ENCODE assay signal across 9 cellular contexts in the genomic region with DNA sequence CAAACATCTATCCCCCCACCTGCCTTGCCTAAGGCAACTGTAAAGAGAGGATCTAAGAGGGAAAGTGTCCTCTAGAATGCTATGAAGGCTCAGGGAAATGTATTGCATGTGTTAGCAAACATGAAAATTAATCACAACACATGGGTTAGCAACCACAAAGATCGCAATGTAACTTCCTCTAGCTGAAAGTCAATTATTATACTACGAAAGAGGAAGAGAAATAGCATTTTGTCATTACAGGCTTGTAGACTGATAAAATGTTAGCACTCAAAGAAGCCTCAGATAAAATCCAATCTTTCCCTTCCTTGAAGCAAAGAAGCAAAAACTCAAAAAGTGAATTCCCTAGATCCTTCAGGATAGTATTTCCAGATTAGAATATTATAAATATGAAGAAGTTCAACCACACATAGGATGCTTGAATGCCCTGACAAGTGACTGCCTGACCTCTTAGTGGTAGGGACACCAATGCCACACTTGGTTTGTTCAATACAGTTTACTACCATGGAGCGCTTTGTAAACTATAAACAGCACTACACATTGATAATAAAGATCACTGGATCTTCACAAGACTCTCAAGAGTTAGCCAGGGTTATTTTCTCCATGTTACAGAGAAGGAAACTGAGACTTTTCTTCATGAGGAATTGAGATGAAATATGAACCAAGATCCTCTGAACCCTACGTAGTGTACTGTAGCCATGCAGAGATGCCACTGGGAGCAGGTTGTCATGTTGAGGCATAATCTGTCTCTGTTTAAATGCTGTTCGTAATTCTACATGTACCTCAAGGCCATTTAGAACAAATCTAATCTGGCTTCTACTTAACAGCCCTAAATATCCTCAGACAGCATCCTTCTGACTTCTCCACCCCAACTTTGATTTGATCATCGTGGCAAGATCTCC.
DNase-seq lines count a peak whose midpoint lies in the region; ATAC-seq, FAIRE-seq and TF ChIP-seq lines count a peak whose summit lies in the region.
"Had no signal": no experiment of that assay in that cellular context is flagged by ENCODE, and none has a peak within 500 bp of the region (broad histone marks: within the 10 kb centered on the region; RNA-seq: fewer than 3 reads in every experiment).

No MANE protein-coding gene starts in this region.

- POLR2A ChIA-PET in HepG2 (lab: Yijun Ruan, JAX), result interaction anchor here (0.9 kb wide), 1 partner anchor 36 kb away, joined by 4 read pairs; no protein-coding TSS in a partner anchor

- H3K9me3 Mint-ChIP-seq in Calu3 (ENCODE audit: low read depth, unreplicated experiment), result no peaks in the 10 kb centered on the region

- TF ChIP-seq POLR2A in H54 (IDR thresholded peaks at IDR 0.05; ENCODE audit: low read depth, low read length) (no peak), HepG2 (IDR thresholded peaks at IDR 0.05; ENCODE audit: insufficient read depth in 1 of 2, low read depth in 2 of 2, low read length in 2 of 2) (no peak)

- no peaks in the 10 kb centered on the region; a peak in 1 of 5 replicates for H3K36me3 ChIP-seq in HepG2 (replicated peaks in 1 of 2; ENCODE audit: control insufficient read depth in 1 of 2, insufficient read depth in 2 of 2, low read length in 2 of 2)

- H3K79me2 ChIP-seq in HepG2 (ENCODE audit: insufficient read depth, low read length), result peaks cover 91% of the 10 kb centered on the region

- no peaks in the 10 kb centered on the region for H3K36me3 Mint-ChIP-seq in Calu3 (ENCODE audit: insufficient read depth, unreplicated experiment)

- H3K27ac ChIP-seq in HL-60 (replicated peaks), result no peak overlapping the region; the same call in 1 of the 2 replicates
- H3K27ac ChIP-seq in HepG2 (ENCODE audit: extremely low read length, insufficient read depth, low read length), result peak overlapping the region; percentile 52

- H3K27me3 ChIP-seq in HL-60 (ENCODE audit: insufficient read depth, poor library complexity, severe bottlenecking), result no peaks in the 10 kb centered on the region
- no peaks in the 10 kb centered on the region for H3K27me3 ChIP-seq in HepG2 (ENCODE audit: control insufficient read depth in 1 of 2, insufficient read depth in 2 of 2, low read length in 2 of 2)
- H3K27me3 ChIP-seq: dorsolateral prefrontal cortex had no signal

- H3K4me1 ChIP-seq in HepG2 (ENCODE audit: insufficient read depth, low read length), result peaks cover 99% of the 10 kb centered on the region

- BruUV-seq in HepG2 (replicated peaks; lab: Mats Ljungman, UMichigan), result no TSS peak
- no TSS peak for BruUV-seq in Calu3 (replicated peaks; lab: Mats Ljungman, UMichigan)

- TF ChIP-seq RAD21 in HepG2 (CRISPR knock-in tag; IDR thresholded peaks at IDR 0.05), result no peak

- H3K4me3 Mint-ChIP-seq in Calu3 (ENCODE audit: low read depth, unreplicated experiment), result no peak overlapping the region

- FAIRE-seq in H54 (lab: Jason Lieb, UNC) (peak; percentile 43), HepG2 (lab: Jason Lieb, UNC) (no peak)

- CTCF ChIA-PET in HepG2 (lab: Yijun Ruan, JAX; ENCODE audit: low intra/inter-chr PET ratio, low total read pairs), result no interaction called here
- CTCF ChIA-PET in Calu3 (lab: Charles Lee), result interaction anchor here (0.5 kb wide), 1 partner anchor 31 kb away, joined by 3 read pairs; no protein-coding TSS in a partner anchor

- WGBS in HepG2 (ENCODE audit: low lambda C conversion rate), result 97% methylated on average over 6 of the region's 6 CpGs

- H3K4me3 ChIP-seq in HL-60 (replicated peaks; ENCODE audit: insufficient read depth, low read length) (no peak overlapping the region), HepG2 (replicated peaks in 1 of 3; ENCODE audit: insufficient read depth in 1 of 3, low read depth in 2 of 3, low read length in 3 of 3) (no peak overlapping the region)
- H3K4me3 ChIP-seq: dorsolateral prefrontal cortex had no signal

- no peaks in the 10 kb centered on the region for H4K20me1 ChIP-seq in HepG2 (ENCODE audit: insufficient read depth, low read length)

- no peaks in the 10 kb centered on the region for H3K27me3 Mint-ChIP-seq in Calu3 (ENCODE audit: unreplicated experiment)

- no peak overlapping the region for H3K4me2 ChIP-seq in HepG2 (ENCODE audit: low read depth, low read length)

- H3K9me3 ChIP-seq in HepG2 (ENCODE audit: low read length), result no peaks in the 10 kb centered on the region

- intact Hi-C loops in HepG2 (cut with micrococcal nuclease; ENCODE audit: unreplicated experiment), result loop anchor here (10.0 kb wide), 1 partner anchor 103 kb away; a partner anchor contains a TSS
- intact Hi-C loops in Calu3 (cut with micrococcal nuclease; ENCODE audit: unreplicated experiment), result loop anchor here (5.0 kb wide), 1 partner anchor 90 kb away; no protein-coding TSS in a partner anchor

- H3K9ac ChIP-seq in HepG2 (ENCODE audit: insufficient read depth, low read depth, low read length), result no peak overlapping the region

- H3K27ac Mint-ChIP-seq in Calu3 (ENCODE audit: unreplicated experiment), result no peak overlapping the region

- TF ChIP-seq EP300 in HepG2 (IDR thresholded peaks at IDR 0.05; ENCODE audit: low read depth in 2 of 2, low read length in 2 of 2) (no peak), HepG2 (CRISPR knock-in tag; IDR thresholded peaks at IDR 0.05; ENCODE audit: borderline replicate concordance) (no peak)

- in situ Hi-C loops in HepG2 (cut with HindIII; ENCODE audit: extremely low pct_ligation_motif_present, low pct_unique_long_range_greater_than_20kb), result no loop called here

- peaks cover 29% of the 10 kb centered on the region for H3K4me1 Mint-ChIP-seq in Calu3 (ENCODE audit: low read depth, unreplicated experiment)

- ATAC-seq in GM18519 (IDR thresholded peaks at IDR 0.05; ENCODE audit: low FRiP score, unreplicated experiment), result peak; percentile 68
- ATAC-seq in HepG2, result no peak
- ATAC-seq in omental fat pad (ENCODE audit: low FRiP score), result no peak

- no peak overlapping the region for H2AFZ ChIP-seq in HepG2 (ENCODE audit: low read length)

- no peak for TF ChIP-seq CTCF in HL-60 (IDR thresholded peaks at IDR 0.05; ENCODE audit: insufficient read depth, low read length)
- TF ChIP-seq CTCF in HepG2 (CRISPR knock-in tag; IDR thresholded peaks at IDR 0.05), result no peak
- no peak for TF ChIP-seq CTCF in Calu3 (IDR thresholded peaks at IDR 0.05; ENCODE audit: unreplicated experiment)
- TF ChIP-seq CTCF in omental fat pad (IDR thresholded peaks at IDR 0.05), result no peak

- DNase-seq in H54 (ENCODE audit: insufficient read length, low spot score) (no peak), HL-60 (ENCODE audit: low read depth in 1 of 2, low spot score in 1 of 2) (peak; percentile 35 to 64), HepG2 (ENCODE audit: low spot score) (no peak), NCI-H82 treated with DMSO at 0.1 percent for 48 hours (lab: John Stamatoyannopoulos, UW; ENCODE audit: unreplicated experiment) (no peak), mesenteric fat pad (ENCODE audit: low spot score) (no peak), Calu3 (no peak), omental fat pad (ENCODE audit: low spot score) (no peak)
- DNase-seq: dorsolateral prefrontal cortex had no signal

TF ChIP-seq in HepG2, 621 proteins besides CTCF, POLR2A, EP300 and RAD21:
- TF ChIP-seq GATA4 (IDR thresholded peaks at IDR 0.05; ENCODE audit: borderline replicate concordance, low read depth), result no peak
- TF ChIP-seq ZBTB7A (CRISPR knock-in tag; IDR thresholded peaks at IDR 0.05), result no peak
- no peak for TF ChIP-seq RFX3 (CRISPR knock-in tag; IDR thresholded peaks at IDR 0.05)
- TF ChIP-seq RBM22 (optimal IDR thresholded peaks at IDR 0.05; ENCODE audit: low read length), result peak; percentile 17
- TF ChIP-seq FOXO1 (CRISPR knock-in tag; IDR thresholded peaks at IDR 0.05), result no peak
- no peak for TF ChIP-seq ZNF33B (CRISPR knock-in tag; IDR thresholded peaks at IDR 0.05)
- no peak for TF ChIP-seq ZNF782 (CRISPR knock-in tag; IDR thresholded peaks at IDR 0.05; ENCODE audit: borderline replicate concordance)

Comparison
In these comparisons a context has a peak if more than half of its experiments do, and no peak if none do; other contexts are left out.
1. DNase-seq: peak in HL-60 (2 of 2); none in H54 (single experiment), HepG2 (single experiment), NCI-H82 treated with DMSO at 0.1 percent for 48 hours (single experiment), mesenteric fat pad (single experiment), Calu3 (single experiment) and omental fat pad (single experiment).